Comparison of ENCODE assay signal across 30 cellular contexts in genomic region chr1:171845998-171846397, GRCh38.
"Had no signal": no experiment of that assay in that cellular context is flagged by ENCODE, and none has a peak within 500 bp of the region (broad histone marks: within the 10 kb centered on the region; RNA-seq: fewer than 3 reads in every experiment).

No MANE protein-coding gene starts in this region.

- H3K36me3 ChIP-seq: esophagus muscularis mucosa had no signal

- H3K27me3 ChIP-seq: esophagus muscularis mucosa had no signal

- DNase-seq: activated CD4-positive, alpha-beta T cell treated with anti-CD3 and anti-CD28 coated beads for 1 hour; activated CD4-positive, alpha-beta T cell treated with anti-CD3 and anti-CD28 coated beads for 4 hours; activated CD4-positive, alpha-beta T cell treated with anti-CD3 and anti-CD28 coated beads, Interleukin-2, amount 10 ng/mL, durations not matched to agents 7 days and 5 days; activated CD4-positive, alpha-beta T cell treated with anti-CD3 and anti-CD28 coated beads, Interleukin-2, amount 50 U/mL, for 4 hours; activated CD8-positive, alpha-beta memory T cell treated with anti-CD3 and anti-CD28 coated beads for 24 hours; activated CD8-positive, alpha-beta T cell treated with anti-CD3 and anti-CD28 coated beads for 36 hours; activated effector memory CD4-positive, alpha-beta T cell treated with Interleukin-2 at 50 U/mL for 16 hours; activated gamma-delta T cell treated with Interleukin-2 at 50 U/mL for 16 hours; activated naive CD4-positive, alpha-beta T cell treated with anti-CD3 and anti-CD28 coated beads, Interleukin-2, amount 50 U/mL, for 16 hours; activated naive CD4-positive, alpha-beta T cell treated with Interleukin-2 at 50 U/mL for 16 hours; activated T-cell treated with anti-CD3 and anti-CD28 coated beads, Interleukin-2, amount 50 U/mL, for 4 hours; amniotic stem cell; aorta; body of pancreas; caudate nucleus; cortex of kidney; dermis blood vessel endothelial cell; effector CD4-positive, alpha-beta T cell; effector memory CD8-positive, alpha-beta T cell; erythroblast; foreskin melanocyte; head of caudate nucleus; T-helper 1 cell; T-helper 17 cell; T1000 had no signal

- H3K27ac ChIP-seq: body of pancreas, esophagus muscularis mucosa, VCaP had no signal

- FAIRE-seq: colon had no signal

- ATAC-seq: activated CD8-positive, alpha-beta T cell treated with anti-CD3 and anti-CD28 coated beads for 36 hours; activated T-cell treated with anti-CD3 and anti-CD28 coated beads, Interleukin-2, amount 50 U/mL, for 4 hours; activated T-helper 17 cell treated with anti-CD3 and anti-CD28 coated beads, Interleukin-2, amount 50 U/mL, for 72 hours; body of pancreas; effector memory CD8-positive, alpha-beta T cell; T-helper 17 cell; WTC11 had no signal

- H3K4me3 ChIP-seq: body of pancreas, esophagus muscularis mucosa had no signal
